Comparison of ENCODE assay signal across 22 cellular contexts in the genomic region with DNA sequence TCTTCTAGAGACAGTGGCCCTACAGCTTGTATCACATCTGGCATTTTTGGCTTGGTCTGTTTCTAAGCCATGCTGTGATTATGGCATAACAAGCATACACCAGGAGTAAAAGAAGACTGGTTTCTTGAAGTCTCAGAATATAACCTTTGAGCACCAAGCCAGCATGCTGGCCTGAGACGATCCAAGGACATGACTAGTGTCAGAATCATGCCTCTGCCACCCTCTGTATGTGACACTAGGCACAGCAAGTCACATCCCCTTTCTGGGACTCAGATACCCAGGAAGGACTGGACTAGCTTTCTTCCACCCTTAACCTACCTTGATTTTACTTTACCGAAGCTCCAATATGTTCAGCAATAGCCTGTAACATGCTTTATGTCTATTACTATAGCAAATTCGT.
A peak's percentile ranks its signal among the peaks of the same experiment; 100 is the strongest.
DNase-seq lines count a peak whose midpoint lies in the region; ATAC-seq and TF ChIP-seq lines count a peak whose summit lies in the region.
"Had no signal": no experiment of that assay in that cellular context is flagged by ENCODE, and none has a peak within 500 bp of the region (broad histone marks: within the 10 kb centered on the region; RNA-seq: fewer than 3 reads in every experiment).

No MANE protein-coding gene starts in this region.

- H3K36me3 ChIP-seq in DND-41 (ENCODE audit: insufficient read depth, low read length) (no peaks in the 10 kb centered on the region), OCI-LY3 (replicated peaks; ENCODE audit: low read depth, low read length) (no peaks in the 10 kb centered on the region), brain microvascular endothelial cell (replicated peaks) (no peaks in the 10 kb centered on the region)
- H3K36me3 ChIP-seq: prostate gland had no signal

- H3K36me3 Mint-ChIP-seq in memory B cell: peaks cover 21% of the 10 kb centered on the region
- H3K36me3 Mint-ChIP-seq: activated naive CD8-positive, alpha-beta T cell treated with anti-CD3 and anti-CD28 coated beads, Interleukin-2, amount 10 ng/mL, durations not matched to agents 7 days and 5 days; CD4-positive, alpha-beta memory T cell had no signal

- H3K27me3 ChIP-seq in DND-41 (ENCODE audit: insufficient read depth, low read length, poor library complexity) (no peaks in the 10 kb centered on the region), OCI-LY3 (ENCODE audit: low read depth, low read length) (no peaks in the 10 kb centered on the region), brain microvascular endothelial cell (replicated peaks) (no peaks in the 10 kb centered on the region)

- peak overlapping the region; percentile 70 for H3K27ac Mint-ChIP-seq in memory B cell
- H3K27ac Mint-ChIP-seq: activated B cell treated with CpG ODN at 0.5 μM for 24 hours; activated naive CD8-positive, alpha-beta T cell treated with anti-CD3 and anti-CD28 coated beads, Interleukin-2, amount 10 ng/mL, durations not matched to agents 7 days and 5 days; activated T-helper 17 cell treated with anti-CD3 and anti-CD28 coated beads, Interleukin-2, amount 50 U/mL, for 72 hours; CD4-positive, alpha-beta memory T cell; type B pancreatic cell had no signal

- no peaks in the 10 kb centered on the region for H3K27me3 Mint-ChIP-seq in memory B cell
- H3K27me3 Mint-ChIP-seq: activated B cell treated with CpG ODN at 0.5 μM for 24 hours; CD4-positive, alpha-beta memory T cell; type B pancreatic cell had no signal

- H3K4me3 ChIP-seq in DND-41 (ENCODE audit: low read depth in 1 of 2, low read length in 2 of 2) (no peak overlapping the region), OCI-LY3 (ENCODE audit: low read length) (no peak overlapping the region), brain microvascular endothelial cell (ENCODE audit: low read depth, low read length) (no peak overlapping the region)
- H3K4me3 ChIP-seq: lung, prostate gland had no signal

- H3K4me3 Mint-ChIP-seq in memory B cell: no peak overlapping the region
- H3K4me3 Mint-ChIP-seq: activated B cell treated with CpG ODN at 0.5 μM for 24 hours; activated naive CD8-positive, alpha-beta T cell treated with anti-CD3 and anti-CD28 coated beads, Interleukin-2, amount 10 ng/mL, durations not matched to agents 7 days and 5 days; activated T-helper 17 cell treated with anti-CD3 and anti-CD28 coated beads, Interleukin-2, amount 50 U/mL, for 72 hours; CD4-positive, alpha-beta memory T cell; type B pancreatic cell had no signal

- in situ Hi-C loops in brain microvascular endothelial cell (cut with HindIII; ENCODE audit: low pct_ligation_motif_present, low sequenced_read_pairs): no loop called here

- DNase-seq in DND-41: no peak
- no peak for DNase-seq in memory B cell (ENCODE audit: low spot score in 2 of 2)
- no peak for DNase-seq in stimulated activated naive CD4-positive, alpha-beta T cell treated with Interleukin-2 at 50 U/mL for 16 hours (lab: John Stamatoyannopoulos, UW)
- DNase-seq in brain microvascular endothelial cell: no peak
- DNase-seq in NCI-H774 (lab: John Stamatoyannopoulos, UW): no peak
- no peak for DNase-seq in iPS-NIHi11 (ENCODE audit: low spot score)
- DNase-seq: activated B cell treated with CpG ODN at 0.5 μM for 24 hours; activated CD4-positive, alpha-beta T cell treated with anti-CD3 and anti-CD28 coated beads, Interleukin-2, amount 50 U/mL, for 48 hours; activated CD8-positive, alpha-beta memory T cell treated with anti-CD3 and anti-CD28 coated beads, Interleukin-2, amount 50 U/mL, for 4 hours; activated naive CD8-positive, alpha-beta T cell treated with anti-CD3 and anti-CD28 coated beads, Interleukin-2, amount 10 ng/mL, durations not matched to agents 7 days and 5 days; CD4-positive, alpha-beta memory T cell; kidney; NCI-H1417 treated with DMSO at 0.1 percent for 48 hours; NCI-H2107; NCI-H446 treated with DMSO at 0.1 percent for 48 hours had no signal

- H3K9me3 Mint-ChIP-seq in memory B cell: no peaks in the 10 kb centered on the region
- H3K9me3 Mint-ChIP-seq: activated B cell treated with CpG ODN at 0.5 μM for 24 hours; activated naive CD8-positive, alpha-beta T cell treated with anti-CD3 and anti-CD28 coated beads, Interleukin-2, amount 10 ng/mL, durations not matched to agents 7 days and 5 days; type B pancreatic cell had no signal

- ATAC-seq in DND-41 (ENCODE audit: insufficient read depth, low read depth) (no peak), GM18868 (IDR thresholded peaks at IDR 0.05; ENCODE audit: unreplicated experiment) (peak; percentile 58), memory B cell (ENCODE audit: low read depth) (peak; percentile 38)
- ATAC-seq: activated T-helper 17 cell treated with anti-CD3 and anti-CD28 coated beads, Interleukin-2, amount 50 U/mL, for 72 hours; HCT116 had no signal

- H3K27ac ChIP-seq in DND-41 (ENCODE audit: low read length): no peak overlapping the region
- H3K27ac ChIP-seq in OCI-LY3 (ENCODE audit: low read length): no peak overlapping the region
- no peak overlapping the region for H3K27ac ChIP-seq in brain microvascular endothelial cell
- H3K27ac ChIP-seq: prostate gland had no signal

- no peaks in the 10 kb centered on the region for H3K4me1 ChIP-seq in DND-41 (ENCODE audit: insufficient read depth, low read length)
- H3K4me1 ChIP-seq in OCI-LY3 (ENCODE audit: low read length): peaks cover 9% of the 10 kb centered on the region
- H3K4me1 ChIP-seq: prostate gland had no signal

- peaks cover 36% of the 10 kb centered on the region for H3K4me1 Mint-ChIP-seq in memory B cell
- H3K4me1 Mint-ChIP-seq: activated naive CD8-positive, alpha-beta T cell treated with anti-CD3 and anti-CD28 coated beads, Interleukin-2, amount 10 ng/mL, durations not matched to agents 7 days and 5 days; activated T-helper 17 cell treated with anti-CD3 and anti-CD28 coated beads, Interleukin-2, amount 50 U/mL, for 72 hours; CD4-positive, alpha-beta memory T cell had no signal

- H3K79me2 ChIP-seq in DND-41 (ENCODE audit: insufficient read depth, low read length) (no peaks in the 10 kb centered on the region), OCI-LY3 (ENCODE audit: low read length) (no peaks in the 10 kb centered on the region)

- no peaks in the 10 kb centered on the region for H4K20me1 ChIP-seq in DND-41 (ENCODE audit: insufficient read depth, low read length)
- H4K20me1 ChIP-seq in OCI-LY3 (ENCODE audit: insufficient read depth, low read length): no peaks in the 10 kb centered on the region

- H3K9me3 ChIP-seq in DND-41 (ENCODE audit: insufficient read depth, low read length, severe bottlenecking): no peaks in the 10 kb centered on the region
- H3K9me3 ChIP-seq in OCI-LY3 (ENCODE audit: insufficient read depth, low read length): no peaks in the 10 kb centered on the region
- H3K9me3 ChIP-seq: prostate gland had no signal

- H2AFZ ChIP-seq in DND-41 (ENCODE audit: low read depth, low read length) (no peak overlapping the region), OCI-LY3 (ENCODE audit: low read depth, low read length) (no peak overlapping the region)

- TF ChIP-seq CTCF in DND-41 (IDR thresholded peaks at IDR 0.05; ENCODE audit: borderline replicate concordance, extremely low read depth, low read length, poor library complexity, severe bottlenecking): peak; percentile 18
- TF ChIP-seq CTCF in OCI-LY3 (IDR thresholded peaks at IDR 0.05; ENCODE audit: low read depth, low read length): peak; percentile 42
- TF ChIP-seq CTCF in brain microvascular endothelial cell (IDR thresholded peaks at IDR 0.05; ENCODE audit: low read depth, low read length, missing control alignments): no peak

- no peak overlapping the region for H3K9ac ChIP-seq in DND-41 (ENCODE audit: low read depth, low read length)
- no peak overlapping the region for H3K9ac ChIP-seq in OCI-LY3 (ENCODE audit: low read length)

- H3K4me2 ChIP-seq in DND-41 (ENCODE audit: insufficient read depth, low read length): no peak overlapping the region
- H3K4me2 ChIP-seq in OCI-LY3 (ENCODE audit: low read length): no peak overlapping the region
